ENCODE assay signal across 21 cellular contexts in genomic region chr5:167307042-167307441, GRCh38.
DNase-seq lines count a peak whose midpoint lies in the region; ATAC-seq, FAIRE-seq and TF ChIP-seq lines count a peak whose summit lies in the region.
"Had no signal": no experiment of that assay in that cellular context is flagged by ENCODE, and none has a peak within 500 bp of the region (broad histone marks: within the 10 kb centered on the region; RNA-seq: fewer than 3 reads in every experiment).

No MANE protein-coding gene starts in this region.

- H3K27ac Mint-ChIP-seq in nephron progenitor cell = no peak overlapping the region
- H3K27ac Mint-ChIP-seq: CD4-positive, CD25-positive, alpha-beta regulatory T cell; IgD-negative memory B cell had no signal

- no peak overlapping the region for H3K56ac ChIP-seq in H1 (replicated peaks; ENCODE audit: insufficient read length, low read depth, low read length)

- TF ChIP-seq CTCF in H1 (IDR thresholded peaks at IDR 0.05; ENCODE audit: control extremely low read depth in 1 of 3, insufficient read depth in 1 of 3, low read depth in 1 of 3, low read length in 3 of 3) (no peak), nephron progenitor cell (IDR thresholded peaks at IDR 0.05) (no peak), thyroid gland (IDR thresholded peaks at IDR 0.05) (no peak)

- H3K27me3 Mint-ChIP-seq in nephron progenitor cell (ENCODE audit: low read depth, poor library complexity) = peaks cover 11% of the 10 kb centered on the region
- H3K27me3 Mint-ChIP-seq: CD4-positive, CD25-positive, alpha-beta regulatory T cell; IgD-negative memory B cell had no signal

- H2BK12ac ChIP-seq in H1 (ENCODE audit: low read depth, low read length) = peak overlapping the region; percentile 77; the same call in 1 of the 2 replicates

- H3K79me1 ChIP-seq in H1 (ENCODE audit: low read depth, low read length) = no peaks in the 10 kb centered on the region

- no peak overlapping the region for H3K23ac ChIP-seq in H1 (ENCODE audit: insufficient read length)

- H3K4ac ChIP-seq in H1 (replicated peaks; ENCODE audit: insufficient read length, low read depth, low read length) = no peak overlapping the region

- peaks cover 3% of the 10 kb centered on the region for H3K9me3 Mint-ChIP-seq in nephron progenitor cell
- H3K9me3 Mint-ChIP-seq: GM23338, H9 had no signal

- H3K36me3 Mint-ChIP-seq in nephron progenitor cell (ENCODE audit: low read depth) = no peaks in the 10 kb centered on the region
- H3K36me3 Mint-ChIP-seq: CD4-positive, CD25-positive, alpha-beta regulatory T cell; IgD-negative memory B cell had no signal

- H3K18ac ChIP-seq in H1 (ENCODE audit: extremely low read depth, low read length) = no peak overlapping the region

- H4K20me1 ChIP-seq in H1 (replicated peaks in 1 of 2; ENCODE audit: control insufficient read depth in 1 of 2, insufficient read depth in 2 of 2, low read length in 2 of 2) = no peaks in the 10 kb centered on the region

- H3K4me2 ChIP-seq in H1 (ENCODE audit: insufficient read depth in 1 of 2, low read depth in 2 of 2, low read length in 2 of 2) = no peak overlapping the region; a peak in 1 of 4 replicates

- 93% methylated on average over 4 of the region's 4 CpGs; no CpG with 5 or more reads in 1 of the 2 experiments for WGBS in H1 (ENCODE audit: extremely low coverage in 1 of 2, insufficient coverage in 1 of 2, insufficient read length in 1 of 2, insufficient replicate concordance in 2 of 2, low coverage in 1 of 2, low lambda C conversion rate in 2 of 2, missing lambda C conversion rate in 1 of 2), 2 experiments
- whole genome bisulfite sequencing in thyroid gland, 2 donors = 75 to 81% methylated on average over 4 of the region's 4 CpGs

- intact Hi-C loops in left ventricle myocardium superior (cut with micrococcal nuclease) (no loop called here), Right ventricle myocardium inferior (cut with DNase I) (no loop called here), thyroid gland (cut with DNase I) (no loop called here)

- H4K91ac ChIP-seq in H1 (replicated peaks; ENCODE audit: insufficient read length, low read length) = peak overlapping the region; percentile 54

- TF ChIP-seq POLR2A in H1 (IDR thresholded peaks at IDR 0.05; ENCODE audit: control extremely low read depth in 1 of 2, low read depth in 2 of 2, low read length in 2 of 2) (no peak), thyroid gland (IDR thresholded peaks at IDR 0.05) (no peak)

- DNase-seq in left ventricle myocardium superior (no peak), Right ventricle myocardium inferior (ENCODE audit: missing footprints) (no peak), H1 (ENCODE audit: low read depth in 1 of 2, low spot score in 2 of 2) (no peak), nephron progenitor cell (peak; percentile 6), thyroid gland (no peak), NCI-H1105 treated with DMSO at 0.1 percent for 48 hours (lab: John Stamatoyannopoulos, UW) (no peak), hippocampal formation (lab: John Stamatoyannopoulos, UW) (no peak)
- DNase-seq: 8988T; C1 segment of cervical spinal cord; Caco-2; CD4-positive, CD25-positive, alpha-beta regulatory T cell; DMS153; DMS79; GDM1; H9 had no signal

- no peak overlapping the region for H3K27ac ChIP-seq in H1 (ENCODE audit: low read depth, low read length)
- no peak overlapping the region for H3K27ac ChIP-seq in thyroid gland

- no peaks in the 10 kb centered on the region for H3K9me3 ChIP-seq in H1 (ENCODE audit: insufficient read depth in 2 of 2, low read depth in 1 of 2, low read length in 1 of 2)
- H3K9me3 ChIP-seq in thyroid gland = no peaks in the 10 kb centered on the region
- H3K9me3 ChIP-seq: Caco-2 had no signal

- H2AFZ ChIP-seq in H1 (ENCODE audit: low read length) = no peak overlapping the region

- H3K9ac ChIP-seq in H1 (replicated peaks in 1 of 4; ENCODE audit: extremely low read depth in 1 of 4, low read depth in 3 of 4, low read length in 3 of 4) = no peak overlapping the region

- H3K79me2 ChIP-seq in H1 (ENCODE audit: control insufficient read depth in 1 of 2, insufficient read depth in 2 of 2, low read length in 2 of 2) = no peaks in the 10 kb centered on the region

- H3K23me2 ChIP-seq in H1 (ENCODE audit: low read depth, low read length) = no peaks in the 10 kb centered on the region; the same call in 1 of the 2 replicates

- no peak overlapping the region for H4K5ac ChIP-seq in H1 (ENCODE audit: insufficient read length, low read depth, low read length)

- no peak for TF ChIP-seq RAD21 in H1 (IDR thresholded peaks at IDR 0.05 in 1 of 2, conservative IDR thresholded peaks at IDR 0.05 in 1 of 2; ENCODE audit: low read depth in 2 of 2, low read length in 2 of 2)

- POLR2A ChIA-PET in H1 (lab: Charles Lee; ENCODE audit: partially characterized antibody) = interaction anchor here (4.1 kb wide), 1 partner anchor 12 kb away, joined by 19 read pairs; no protein-coding TSS in a partner anchor

- peak overlapping the region; percentile 56 for H2BK120ac ChIP-seq in H1 (replicated peaks; ENCODE audit: low read depth, low read length)

- no peak overlapping the region for H3K4me3 ChIP-seq in H1 (ENCODE audit: extremely low read depth in 1 of 4, insufficient read depth in 2 of 4, low read depth in 3 of 4, low read length in 4 of 4)
- H3K4me3 ChIP-seq in thyroid gland (replicated peaks in 1 of 3) = no peak overlapping the region
- H3K4me3 ChIP-seq: GM23338 had no signal

- H3K4me1 ChIP-seq in H1 (replicated peaks in 1 of 4; ENCODE audit: control insufficient read depth in 3 of 4, insufficient read depth in 4 of 4, low read length in 3 of 4) (peaks cover 0 to 26% (median 17%) of the 10 kb centered on the region in 4 experiments), thyroid gland (no peaks in the 10 kb centered on the region)
- H3K4me1 ChIP-seq: Caco-2 had no signal

- no peak overlapping the region for H4K8ac ChIP-seq in H1 (ENCODE audit: extremely low read depth, insufficient read depth, low read length)

- no peak overlapping the region for H3K4me3 Mint-ChIP-seq in nephron progenitor cell
- H3K4me3 Mint-ChIP-seq: CD4-positive, CD25-positive, alpha-beta regulatory T cell; GM23338; IgD-negative memory B cell had no signal

- CTCF ChIA-PET in H1 (lab: Charles Lee; ENCODE audit: partially characterized antibody) = interaction anchor here (0.8 kb wide), 2 partner anchors 12 to 254 kb away, joined by 3 to 4 read pairs; no protein-coding TSS in a partner anchor

- no peak overlapping the region for H2AK5ac ChIP-seq in H1 (ENCODE audit: low read depth, low read length)

- no peak for TF ChIP-seq EP300 in H1 (IDR thresholded peaks at IDR 0.05; ENCODE audit: borderline replicate concordance in 1 of 2, low read depth in 2 of 2, low read length in 2 of 2)

- no peaks in the 10 kb centered on the region for H3K36me3 ChIP-seq in H1 (ENCODE audit: control insufficient read depth in 2 of 4, insufficient read depth in 4 of 4, low read length in 3 of 4)
- H3K36me3 ChIP-seq in thyroid gland = no peaks in the 10 kb centered on the region

- H2BK20ac ChIP-seq in H1 (ENCODE audit: low read length) = peak overlapping the region; percentile 44; the same call in 1 of the 2 replicates

- peaks cover 35% of the 10 kb centered on the region for H3K4me1 Mint-ChIP-seq in nephron progenitor cell
- H3K4me1 Mint-ChIP-seq: CD4-positive, CD25-positive, alpha-beta regulatory T cell; IgD-negative memory B cell had no signal

- no peak for FAIRE-seq in H1 (lab: Jason Lieb, UNC)
- FAIRE-seq: GM12892, GM18507, HepG2 had no signal

- peak overlapping the region; percentile 37; the same call in 1 of the 2 replicates for H2BK5ac ChIP-seq in H1 (ENCODE audit: low read depth, low read length)

- ATAC-seq in left ventricle myocardium superior (peak; percentile 51), Right ventricle myocardium inferior (no peak), HG03108 (IDR thresholded peaks at IDR 0.05; ENCODE audit: unreplicated experiment) (no peak)
- ATAC-seq: GM23338, HepG2 had no signal

- H3K14ac ChIP-seq in H1 (ENCODE audit: insufficient read length) = no peak overlapping the region

- H3K27me3 ChIP-seq in H1 (replicated peaks in 1 of 4; ENCODE audit: control insufficient read depth in 3 of 4, extremely low read depth in 1 of 4, insufficient read depth in 3 of 4, low read length in 3 of 4) (peaks cover 0 to 2% (median 0%) of the 10 kb centered on the region in 4 experiments; a peak in 1 of 7 replicates), thyroid gland (no peaks in the 10 kb centered on the region)

- no peak overlapping the region for H2BK15ac ChIP-seq in H1 (ENCODE audit: low read length)

TF ChIP-seq in H1, 55 proteins besides CTCF, POLR2A, EP300 and RAD21:
- TF ChIP-seq PHF8 (conservative IDR thresholded peaks at IDR 0.05; ENCODE audit: low read depth, low read length) = no peak
- no peak for TF ChIP-seq USF2 (IDR thresholded peaks at IDR 0.05; ENCODE audit: low read length)
- TF ChIP-seq MAFK (IDR thresholded peaks at IDR 0.05; ENCODE audit: low read depth, low read length) = no peak
- TF ChIP-seq RNF2 (IDR thresholded peaks at IDR 0.05; ENCODE audit: borderline replicate concordance, low read depth, low read length, missing control alignments, poor library complexity, severe bottlenecking) = no peak
- TF ChIP-seq GTF2F1 (IDR thresholded peaks at IDR 0.05; ENCODE audit: borderline replicate concordance, low read depth, low read length) = no peak
